1 cellular context compared by ENCODE assay signal in genomic region chr5:78983601-78984000, GRCh38.
TF ChIP-seq lines count a peak whose summit lies in the region.

No MANE protein-coding gene starts in this region.

TF ChIP-seq in HepG2, 621 proteins besides CTCF, POLR2A, EP300 and RAD21 (continued from another document):
- TF ChIP-seq GFI1 (CRISPR knock-in tag; IDR thresholded peaks at IDR 0.05; ENCODE audit: borderline replicate concordance): 0 out of 2 replicates have a peak, but pooled peaks have one; percentile 33
- TF ChIP-seq RBM22 (optimal IDR thresholded peaks at IDR 0.05; ENCODE audit: low read length): peak; percentile 78
- TF ChIP-seq ARID2 (CRISPR knock-in tag; IDR thresholded peaks at IDR 0.05; ENCODE audit: borderline replicate concordance): 0 out of 2 replicates have a peak, but pooled peaks have one; percentile 9
- TF ChIP-seq TBX2 (CRISPR knock-in tag; IDR thresholded peaks at IDR 0.05; ENCODE audit: borderline replicate concordance): 0 out of 2 replicates have a peak, but pooled peaks have one; percentile 20
- no peak for TF ChIP-seq ZFP41 (CRISPR knock-in tag; IDR thresholded peaks at IDR 0.05; ENCODE audit: borderline replicate concordance)
- TF ChIP-seq ZNF17 (CRISPR knock-in tag; IDR thresholded peaks at IDR 0.05): no peak
